8 cellular contexts compared by ENCODE assay signal in genomic region chr12:53492830-53493609, GRCh38. TPM values are rescaled to one million over a fixed set of nuclear protein-coding genes. Genes with fewer than 3 reads are reported as not detected.
DNase-seq lines count a peak whose midpoint lies in the region; ATAC-seq and TF ChIP-seq lines count a peak whose summit lies in the region.

No MANE protein-coding gene starts in this region.

- CTCF ChIA-PET in AG04450 (lab: Charles Lee): interaction anchor here (1.7 to 2.1 kb wide), 2 partner anchors 16 to 171 kb away, joined by 4 to 5 read pairs; no protein-coding TSS in a partner anchor

- H3K27me3 ChIP-seq in AG04450 (ENCODE audit: control insufficient read depth, insufficient read depth, low read length): no peaks in the 10 kb centered on the region

- peak overlapping the region; percentile 65 for H3K27ac ChIP-seq in AG04450 (ENCODE audit: low read depth, low read length)

- H3K4me3 ChIP-seq in AG04450 (ENCODE audit: low read depth, low read length): peak overlapping the region; percentile 60

- no peak for DNase-seq in AG04450 (ENCODE audit: low read depth, low spot score)
- DNase-seq in NCI-H345 (lab: John Stamatoyannopoulos, UW): peak; percentile 95
- peak; percentile 73 to 79 for DNase-seq in activated CD4-positive, alpha-beta T cell treated with anti-CD3 and anti-CD28 coated beads for 24 hours (ENCODE audit: low read depth in 2 of 2)
- peak; percentile 94 for DNase-seq in cerebellum (ENCODE audit: low spot score)
- DNase-seq in kidney glomerular epithelial cell (lab: John Stamatoyannopoulos, UW): peak; percentile 69
- DNase-seq in stimulated activated CD4-positive, alpha-beta T cell treated with anti-CD3 and anti-CD28 coated beads, Interleukin-15, amount 100 ng/mL, for 24 hours: peak; percentile 90

- POLR2A ChIA-PET in AG04450 (lab: Yijun Ruan, JAX): interaction anchor here (1.1 to 1.7 kb wide), 5 partner anchors 7 to 21 kb away, joined by 4 to 14 read pairs (median 7); partner anchors contain the start of gene TARBP2

- TF ChIP-seq CTCF in AG04450 (IDR thresholded peaks at IDR 0.05; ENCODE audit: low read depth, low read length): no peak

- H3K9me3 ChIP-seq in AG04450 (ENCODE audit: control insufficient read depth, insufficient read depth, low read length): no peaks in the 10 kb centered on the region

- peak; percentile 92 for ATAC-seq in GM18909 (IDR thresholded peaks at IDR 0.05; ENCODE audit: poor library complexity, unreplicated experiment)
- peak; percentile 94 for ATAC-seq in HG03159 (IDR thresholded peaks at IDR 0.05; ENCODE audit: unreplicated experiment)

RNA-seq across cellular contexts. Expression of gene MAP3K12, which starts 6.2 kb away (rescaled TPM):
- 35.7 and 46.1 TPM in 2 replicates for polyA plus RNA-seq in AG04450 (2011; rRNA removed)
- 52.1 and 64.6 TPM in 2 replicates for polyA minus RNA-seq in AG04450 (2011; rRNA and poly(A)+ RNA removed)
- total RNA-seq in cerebellum: 32.9 TPM

RNA-seq across cellular contexts. Expression of gene TARBP2, which starts 8.1 kb away (rescaled TPM):
- polyA plus RNA-seq in AG04450 (2011; rRNA removed): 25.0 and 33.0 TPM in 2 replicates
- 19.7 and 26.4 TPM in 2 replicates for polyA minus RNA-seq in AG04450 (2011; rRNA and poly(A)+ RNA removed)
- 26.4 TPM for total RNA-seq in cerebellum

RNA-seq across cellular contexts. Expression of gene NPFF, which starts 14.3 kb away (rescaled TPM):
- polyA plus RNA-seq in AG04450 (2011; rRNA removed): not detected in 2 replicates
- polyA minus RNA-seq in AG04450 (2011; rRNA and poly(A)+ RNA removed): not detected in 2 replicates
- not detected for total RNA-seq in cerebellum

RNA-seq across cellular contexts. Expression of gene PCBP2, which starts 41.1 kb away (rescaled TPM):
- 286 and 408 TPM in 2 replicates for polyA plus RNA-seq in AG04450 (2011; rRNA removed)
- 1,032 and 1,271 TPM in 2 replicates for polyA minus RNA-seq in AG04450 (2011; rRNA and poly(A)+ RNA removed)
- 280 TPM for total RNA-seq in cerebellum

RNA-seq across cellular contexts. Expression of gene PRR13, which starts 51.5 kb away (rescaled TPM):
- polyA plus RNA-seq in AG04450 (2011; rRNA removed): 71.4 and 92.8 TPM in 2 replicates
- polyA minus RNA-seq in AG04450 (2011; rRNA and poly(A)+ RNA removed): 78.8 and 83.9 TPM in 2 replicates
- total RNA-seq in cerebellum: 6.2 TPM
